In genomic region chr1:27481994-27482620, GRCh38 we compare ENCODE assay signal across 13 cellular contexts. TPM values are rescaled to one million over a fixed set of nuclear protein-coding genes. Genes with fewer than 3 reads are reported as not detected.
DNase-seq lines count a peak whose midpoint lies in the region; ATAC-seq, FAIRE-seq and TF ChIP-seq lines count a peak whose summit lies in the region.
"Had no signal": no experiment of that assay in that cellular context is flagged by ENCODE, and none has a peak within 500 bp of the region (broad histone marks: within the 10 kb centered on the region; RNA-seq: fewer than 3 reads in every experiment).

No MANE protein-coding gene starts in this region.

- H3K9me3 ChIP-seq in BLaER1 (peaks cover 13% of the 10 kb centered on the region), endothelial cell of umbilical vein (replicated peaks; ENCODE audit: control insufficient read depth, insufficient read depth, low read length) (no peaks in the 10 kb centered on the region)

- H3K9me1 ChIP-seq in endothelial cell of umbilical vein (replicated peaks; ENCODE audit: control insufficient read depth, extremely low read depth, insufficient read depth, low read length): no peaks in the 10 kb centered on the region

- no peak for FAIRE-seq in endothelial cell of umbilical vein (lab: Jason Lieb, UNC)

- H3K27ac ChIP-seq in BLaER1 (no peak overlapping the region), endothelial cell of umbilical vein (ENCODE audit: insufficient read depth, low read depth, low read length) (no peak overlapping the region)

- H3K36me3 ChIP-seq in BLaER1: peaks cover 63% of the 10 kb centered on the region
- peaks cover 0 to 4% of the 10 kb centered on the region in 2 experiments for H3K36me3 ChIP-seq in endothelial cell of umbilical vein (ENCODE audit: control insufficient read depth in 2 of 2, extremely low read depth in 1 of 2, insufficient read depth in 2 of 2, low read length in 2 of 2)

- no peak overlapping the region for H3K4me3 Mint-ChIP-seq in Calu3 (ENCODE audit: low read depth, unreplicated experiment)

- no peaks in the 10 kb centered on the region for H3K4me1 Mint-ChIP-seq in Calu3 (ENCODE audit: low read depth, unreplicated experiment)

- H3K27me3 ChIP-seq in BLaER1 (no peaks in the 10 kb centered on the region), endothelial cell of umbilical vein (ENCODE audit: control insufficient read depth in 2 of 2, insufficient read depth in 2 of 2, low read length in 2 of 2) (no peaks in the 10 kb centered on the region)
- H3K27me3 ChIP-seq: dorsolateral prefrontal cortex had no signal

- dilution Hi-C loops in endothelial cell of umbilical vein (cut with MboI; ENCODE audit: extremely low pct_ligation_motif_present, low sequenced_read_pairs): no loop called here

- H3K4me1 ChIP-seq in BLaER1: peaks cover 61% of the 10 kb centered on the region
- H3K4me1 ChIP-seq in endothelial cell of umbilical vein (ENCODE audit: control insufficient read depth, extremely low read depth, insufficient read depth, low read length): no peaks in the 10 kb centered on the region

- H3K4me3 ChIP-seq in BLaER1 (no peak overlapping the region), endothelial cell of umbilical vein (replicated peaks in 1 of 3; ENCODE audit: insufficient read depth in 1 of 3, low read depth in 1 of 3, low read length in 3 of 3) (no peak overlapping the region)
- H3K4me3 ChIP-seq: dorsolateral prefrontal cortex had no signal

- H4K20me1 ChIP-seq in BLaER1: peaks cover 96% of the 10 kb centered on the region
- H4K20me1 ChIP-seq in endothelial cell of umbilical vein (replicated peaks; ENCODE audit: control insufficient read depth, extremely low read depth, insufficient read depth, low read length): peaks cover 7% of the 10 kb centered on the region

- peak; percentile 41 for ATAC-seq in HG03432 (IDR thresholded peaks at IDR 0.05; ENCODE audit: unreplicated experiment)
- no peak for ATAC-seq in omental fat pad (ENCODE audit: low FRiP score)

- no peaks in the 10 kb centered on the region for H3K9me3 Mint-ChIP-seq in Calu3 (ENCODE audit: low read depth, unreplicated experiment)

- H2AFZ ChIP-seq in endothelial cell of umbilical vein (ENCODE audit: low read depth, low read length): no peak overlapping the region

- H3K4me2 ChIP-seq in BLaER1: peak overlapping the region; percentile 44; the same call in 1 of the 2 replicates
- H3K4me2 ChIP-seq in endothelial cell of umbilical vein (ENCODE audit: insufficient read depth, low read length): no peak overlapping the region

- H3K9ac ChIP-seq in BLaER1: no peak overlapping the region
- no peak overlapping the region for H3K9ac ChIP-seq in endothelial cell of umbilical vein (replicated peaks; ENCODE audit: extremely low read depth, insufficient read depth, low read length)

- CTCF ChIA-PET in endothelial cell of umbilical vein (lab: Charles Lee): interaction anchor here (1.1 to 2.3 kb wide), 4 partner anchors 9 to 87 kb away, joined by 3 to 8 read pairs (median 4); no protein-coding TSS in a partner anchor
- CTCF ChIA-PET in Calu3 (lab: Charles Lee): no interaction called here

- TF ChIP-seq CTCF in GM13977 (IDR thresholded peaks at IDR 0.05; ENCODE audit: extremely low read depth, insufficient read depth, missing control alignments) (no peak), endothelial cell of umbilical vein (IDR thresholded peaks at IDR 0.05; ENCODE audit: extremely low read depth in 1 of 2, insufficient read depth in 1 of 2, low read depth in 1 of 2, low read length in 2 of 2) (no peak), Calu3 (IDR thresholded peaks at IDR 0.05; ENCODE audit: unreplicated experiment) (no peak), omental fat pad (IDR thresholded peaks at IDR 0.05) (no peak)

- peaks cover 90% of the 10 kb centered on the region for H3K79me2 ChIP-seq in endothelial cell of umbilical vein (ENCODE audit: control insufficient read depth, insufficient read depth, low read length)

- BruUV-seq in endothelial cell of umbilical vein (replicated peaks; lab: Mats Ljungman, UMichigan) (no TSS peak), Calu3 (replicated peaks; lab: Mats Ljungman, UMichigan) (no TSS peak)

- DNase-seq in GM13977 (ENCODE audit: low spot score) (peak; percentile 44), endothelial cell of umbilical vein (ENCODE audit: low read depth, low spot score) (no peak), NCI-H2171 treated with DMSO at 0.1 percent for 48 hours (lab: John Stamatoyannopoulos, UW) (no peak), Calu3 (no peak), DMS153 treated with DMSO at 0.1 percent for 48 hours (lab: John Stamatoyannopoulos, UW; ENCODE audit: unreplicated experiment) (no peak), omental fat pad (ENCODE audit: low spot score) (no peak)
- DNase-seq: activated CD4-positive, CD25-positive, alpha-beta regulatory T cell treated with anti-CD3 and anti-CD28 coated beads, Interleukin-2, amount 50 U/mL, for 72 hours; NCI-H1092 treated with DMSO at 0.1 percent for 48 hours; NCI-H446 treated with DMSO at 0.1 percent for 48 hours; occipital lobe had no signal

- no peak overlapping the region for H3K27ac Mint-ChIP-seq in Calu3 (ENCODE audit: unreplicated experiment)

- no peaks in the 10 kb centered on the region for H3K27me3 Mint-ChIP-seq in Calu3 (ENCODE audit: unreplicated experiment)

- in situ Hi-C loops in GM13977 (cut with MboI; ENCODE audit: low pct_unique_long_range_greater_than_20kb, low sequenced_read_pairs, unreplicated experiment): no loop called here

- H3K36me3 Mint-ChIP-seq in Calu3 (ENCODE audit: insufficient read depth, unreplicated experiment): no peaks in the 10 kb centered on the region

- intact Hi-C loops in endothelial cell of umbilical vein (cut with micrococcal nuclease): no loop called here
- intact Hi-C loops in Calu3 (cut with micrococcal nuclease; ENCODE audit: unreplicated experiment): no loop called here

- POLR2A ChIA-PET in endothelial cell of umbilical vein (lab: Charles Lee): no interaction called here

- TF ChIP-seq POLR2A in endothelial cell of umbilical vein (IDR thresholded peaks at IDR 0.05; ENCODE audit: low read depth, low read length): no peak

TF ChIP-seq in endothelial cell of umbilical vein, 7 proteins besides CTCF, POLR2A, EP300 and RAD21:
- TF ChIP-seq FOS (IDR thresholded peaks at IDR 0.05; ENCODE audit: borderline replicate concordance, insufficient read depth, low read length) (peak; percentile 13), EZH2 (IDR thresholded peaks at IDR 0.05; ENCODE audit: borderline replicate concordance, low read depth, low read length, severe bottlenecking) (no peak), GATA2 (IDR thresholded peaks at IDR 0.05; ENCODE audit: insufficient read depth, insufficient read length, low read depth, low read length) (no peak), MAX (IDR thresholded peaks at IDR 0.05; ENCODE audit: insufficient read depth, insufficient read length) (no peak), JUN (IDR thresholded peaks at IDR 0.05; ENCODE audit: borderline replicate concordance, insufficient read depth, insufficient read length, low read depth) (no peak), MYC (IDR thresholded peaks at IDR 0.05; ENCODE audit: low read depth, low read length) (no peak)
TF ChIP-seq in endothelial cell of umbilical vein: peak in this region for 1.

RNA-seq across cellular contexts. Expression of gene WASF2, which starts 7.9 kb away (rescaled TPM):
- 169 and 172 TPM in 2 replicates for total RNA-seq in endothelial cell of umbilical vein
- 75.3 and 76.9 TPM in 2 replicates for polyA plus RNA-seq in endothelial cell of umbilical vein
- 78.3 and 83.2 TPM in 2 replicates for polyA plus RNA-seq in endothelial cell of umbilical vein (2011; cell fraction: cytosol; rRNA removed)
- polyA plus RNA-seq in endothelial cell of umbilical vein (2011; cell fraction: nucleus; rRNA removed): 87.5 and 93.8 TPM in 2 replicates
- polyA plus RNA-seq in endothelial cell of umbilical vein (2012): 61.5 and 65.7 TPM in 2 replicates
- polyA minus RNA-seq in endothelial cell of umbilical vein: 104 and 109 TPM in 2 replicates
- polyA minus RNA-seq in endothelial cell of umbilical vein (2011; cell fraction: cytosol; rRNA and poly(A)+ RNA removed): 33.6 TPM
- 64.5 and 67.0 TPM in 2 replicates for polyA minus RNA-seq in endothelial cell of umbilical vein (2011; cell fraction: nucleus; rRNA and poly(A)+ RNA removed)
- total RNA-seq in Calu3 (2022): 79.5 and 84.2 TPM in 2 replicates
- 10 to 100 TPM; 43.4 to 87.8 (median 60.5) TPM for total RNA-seq in omental fat pad
